18 cellular contexts compared by ENCODE assay signal in the genomic region with DNA sequence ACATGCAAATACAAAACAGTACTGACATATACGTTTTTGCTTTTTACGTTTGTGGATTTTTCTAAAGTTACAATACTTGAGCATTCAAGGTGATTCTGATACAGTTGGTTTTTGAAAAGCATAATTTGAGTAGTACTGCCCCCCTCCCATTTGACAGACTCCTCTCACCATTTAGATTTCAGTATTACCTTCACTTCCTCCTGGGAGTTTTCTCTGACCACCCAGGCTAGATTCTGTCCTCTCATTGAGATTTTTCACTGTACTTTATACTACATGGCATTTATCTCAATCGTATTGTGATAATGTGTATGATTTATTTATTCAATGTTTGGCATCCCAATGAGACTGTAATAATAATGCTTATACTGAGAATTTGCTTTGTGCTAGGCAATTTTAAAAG. TPM values are rescaled to one million over a fixed set of nuclear protein-coding genes. Genes with fewer than 3 reads are reported as not detected.
DNase-seq lines count a peak whose midpoint lies in the region; ATAC-seq, FAIRE-seq and TF ChIP-seq lines count a peak whose summit lies in the region.
"Had no signal": no experiment of that assay in that cellular context is flagged by ENCODE, and none has a peak within 500 bp of the region (broad histone marks: within the 10 kb centered on the region; RNA-seq: fewer than 3 reads in every experiment).

No MANE protein-coding gene starts in this region.

- intact Hi-C loops in Caco-2 (cut with micrococcal nuclease; ENCODE audit: unreplicated experiment), result loop anchor here (5.0 kb wide), 1 partner anchor 52 kb away; no protein-coding TSS in a partner anchor
- intact Hi-C loops in activated CD8-positive, alpha-beta T cell treated with anti-CD3 and anti-CD28 coated beads for 36 hours (cut with micrococcal nuclease), result no loop called here

- POLR2A ChIA-PET in Caco-2 (lab: Charles Lee), result no interaction called here
- POLR2A ChIA-PET in activated CD8-positive, alpha-beta T cell treated with anti-CD3 and anti-CD28 coated beads for 36 hours (lab: Charles Lee), result no interaction called here

- H3K4me3 ChIP-seq in Caco-2 (ENCODE audit: low read depth, low read length) (no peak overlapping the region), OCI-LY3 (ENCODE audit: low read length) (no peak overlapping the region)
- H3K4me3 ChIP-seq: BLaER1 treated with 17β-estradiol and CSF1 and Interleukin-3, amounts not matched to agents 10 nM and 100 nM had no signal

- no peaks in the 10 kb centered on the region for H3K9me3 Mint-ChIP-seq in Caco-2 (ENCODE audit: unreplicated experiment)
- no peaks in the 10 kb centered on the region for H3K9me3 Mint-ChIP-seq in activated CD8-positive, alpha-beta T cell treated with anti-CD3 and anti-CD28 coated beads for 36 hours
- H3K9me3 Mint-ChIP-seq: CD4-positive, alpha-beta T cell; CD8-positive, alpha-beta T cell had no signal

- H3K36me3 Mint-ChIP-seq in Caco-2 (ENCODE audit: insufficient read depth, unreplicated experiment), result no peaks in the 10 kb centered on the region
- H3K36me3 Mint-ChIP-seq in activated CD8-positive, alpha-beta T cell treated with anti-CD3 and anti-CD28 coated beads for 36 hours (ENCODE audit: low read depth), result no peaks in the 10 kb centered on the region
- H3K36me3 Mint-ChIP-seq: CD8-positive, alpha-beta T cell had no signal

- no peaks in the 10 kb centered on the region for H3K36me3 ChIP-seq in Caco-2 (ENCODE audit: control insufficient read depth, insufficient read depth, low read length)
- no peaks in the 10 kb centered on the region for H3K36me3 ChIP-seq in OCI-LY3 (replicated peaks; ENCODE audit: low read depth, low read length)
- H3K36me3 ChIP-seq: BLaER1 treated with 17β-estradiol and CSF1 and Interleukin-3, amounts not matched to agents 10 nM and 100 nM had no signal

- no peak overlapping the region for H2AFZ ChIP-seq in OCI-LY3 (ENCODE audit: low read depth, low read length)

- no peak for FAIRE-seq in D721Med (lab: Jason Lieb, UNC)
- FAIRE-seq: A204.1, G401.6 had no signal

- DNase-seq in Caco-2 (no peak), D721Med (ENCODE audit: insufficient read length, low spot score) (no peak)
- DNase-seq in activated CD8-positive, alpha-beta T cell treated with anti-CD3 and anti-CD28 coated beads for 36 hours, result no peak
- DNase-seq: 8988T; AML-193; CD4-positive, alpha-beta T cell; CD8-positive, alpha-beta T cell; DMS79 treated with DMSO at 0.1 percent for 48 hours; GF-D8 had no signal

- peaks cover 71% of the 10 kb centered on the region for H3K4me1 Mint-ChIP-seq in Caco-2 (ENCODE audit: low read depth, unreplicated experiment)
- H3K4me1 Mint-ChIP-seq in activated CD8-positive, alpha-beta T cell treated with anti-CD3 and anti-CD28 coated beads for 36 hours (ENCODE audit: low read depth), result no peaks in the 10 kb centered on the region
- H3K4me1 Mint-ChIP-seq: B cell had no signal

- no TSS peak for BruUV-seq in Caco-2 (replicated peaks; lab: Mats Ljungman, UMichigan)

- H3K27ac Mint-ChIP-seq in Caco-2 (ENCODE audit: unreplicated experiment), result peak overlapping the region; percentile 61
- H3K27ac Mint-ChIP-seq in activated CD8-positive, alpha-beta T cell treated with anti-CD3 and anti-CD28 coated beads for 36 hours, result no peak overlapping the region
- H3K27ac Mint-ChIP-seq: B cell; CD4-positive, alpha-beta T cell; CD8-positive, alpha-beta T cell had no signal

- H3K9ac ChIP-seq in OCI-LY3 (ENCODE audit: low read length), result no peak overlapping the region
- H3K9ac ChIP-seq: BLaER1 treated with 17β-estradiol and CSF1 and Interleukin-3, amounts not matched to agents 10 nM and 100 nM had no signal

- peak; percentile 43 for ATAC-seq in GM18868 (IDR thresholded peaks at IDR 0.05; ENCODE audit: unreplicated experiment)
- ATAC-seq in HG03175 (IDR thresholded peaks at IDR 0.05; ENCODE audit: unreplicated experiment), result no peak
- ATAC-seq in GM21717 (IDR thresholded peaks at IDR 0.05; ENCODE audit: unreplicated experiment), result no peak
- ATAC-seq in activated CD8-positive, alpha-beta T cell treated with anti-CD3 and anti-CD28 coated beads for 36 hours, result no peak
- ATAC-seq: CD8-positive, alpha-beta T cell had no signal

- CTCF ChIA-PET in Caco-2 (lab: Charles Lee), result interaction anchor here (0.8 kb wide), 1 partner anchor 35 kb away, joined by 3 read pairs; no protein-coding TSS in a partner anchor
- CTCF ChIA-PET in activated CD8-positive, alpha-beta T cell treated with anti-CD3 and anti-CD28 coated beads for 36 hours (lab: Charles Lee), result interaction anchor here (1.2 kb wide), 1 partner anchor 17 kb away, joined by 3 read pairs; no protein-coding TSS in a partner anchor

- H3K27me3 Mint-ChIP-seq in Caco-2 (ENCODE audit: insufficient read depth, unreplicated experiment), result no peaks in the 10 kb centered on the region
- H3K27me3 Mint-ChIP-seq in activated CD8-positive, alpha-beta T cell treated with anti-CD3 and anti-CD28 coated beads for 36 hours, result peaks cover 6% of the 10 kb centered on the region

- no peak overlapping the region for H3K4me3 Mint-ChIP-seq in Caco-2 (ENCODE audit: unreplicated experiment)
- no peak overlapping the region for H3K4me3 Mint-ChIP-seq in activated CD8-positive, alpha-beta T cell treated with anti-CD3 and anti-CD28 coated beads for 36 hours
- H3K4me3 Mint-ChIP-seq: B cell; CD4-positive, alpha-beta T cell; CD8-positive, alpha-beta T cell had no signal

- H3K9me3 ChIP-seq in Caco-2 (no peaks in the 10 kb centered on the region), OCI-LY3 (ENCODE audit: insufficient read depth, low read length) (no peaks in the 10 kb centered on the region)
- H3K9me3 ChIP-seq: BLaER1 treated with 17β-estradiol and CSF1 and Interleukin-3, amounts not matched to agents 10 nM and 100 nM had no signal

- H4K20me1 ChIP-seq in OCI-LY3 (ENCODE audit: insufficient read depth, low read length), result no peaks in the 10 kb centered on the region
- H4K20me1 ChIP-seq: BLaER1 treated with 17β-estradiol and CSF1 and Interleukin-3, amounts not matched to agents 10 nM and 100 nM had no signal

- H3K4me1 ChIP-seq in Caco-2 (peaks cover 96% of the 10 kb centered on the region), OCI-LY3 (ENCODE audit: low read length) (peaks cover 7% of the 10 kb centered on the region)

- H3K27me3 ChIP-seq in Caco-2 (replicated peaks; ENCODE audit: control insufficient read depth, insufficient read depth, low read length), result no peaks in the 10 kb centered on the region
- H3K27me3 ChIP-seq in OCI-LY3 (ENCODE audit: low read depth, low read length), result no peaks in the 10 kb centered on the region
- H3K27me3 ChIP-seq: BLaER1 treated with 17β-estradiol and CSF1 and Interleukin-3, amounts not matched to agents 10 nM and 100 nM had no signal

- TF ChIP-seq CTCF in Caco-2 (IDR thresholded peaks at IDR 0.05; ENCODE audit: insufficient read depth in 1 of 2, low read depth in 1 of 2, low read length in 1 of 2, severe bottlenecking in 1 of 2, unreplicated experiment in 1 of 2) (no peak), OCI-LY3 (IDR thresholded peaks at IDR 0.05; ENCODE audit: low read depth, low read length) (no peak), D721Med (IDR thresholded peaks at IDR 0.05; ENCODE audit: insufficient read depth, missing control alignments) (no peak)
- no peak for TF ChIP-seq CTCF in activated CD8-positive, alpha-beta T cell treated with anti-CD3 and anti-CD28 coated beads for 36 hours (IDR thresholded peaks at IDR 0.05)

- H3K4me2 ChIP-seq in OCI-LY3 (ENCODE audit: low read length), result peak overlapping the region; percentile 12; the same call in 1 of the 2 replicates
- H3K4me2 ChIP-seq: BLaER1 treated with 17β-estradiol and CSF1 and Interleukin-3, amounts not matched to agents 10 nM and 100 nM had no signal

- H3K79me2 ChIP-seq in OCI-LY3 (ENCODE audit: low read length), result no peaks in the 10 kb centered on the region

- no peak overlapping the region for H3K27ac ChIP-seq in OCI-LY3 (ENCODE audit: low read length)
- H3K27ac ChIP-seq: BLaER1 treated with 17β-estradiol and CSF1 and Interleukin-3, amounts not matched to agents 10 nM and 100 nM; C4-2B had no signal

RNA-seq across cellular contexts. Expression of gene SMAD5, which starts 32.8 kb away (rescaled TPM):
- 141 and 142 TPM in 2 replicates for total RNA-seq in Caco-2 (2022)
- total RNA-seq in activated CD8-positive, alpha-beta T cell treated with anti-CD3 and anti-CD28 coated beads for 36 hours, result 10 to 100 TPM; 12.4 to 12.5 TPM

Comparison
In these comparisons a context has a peak if more than half of its experiments do, and no peak if none do; other contexts are left out.
1. RNA of gene SMAD5, which starts 32.8 kb away (total RNA-seq): 141 to 142 TPM in Caco-2; 12.4 to 12.5 TPM in activated CD8-positive, alpha-beta T cell treated with anti-CD3 and anti-CD28 coated beads for 36 hours; every median in the first group is over 10 times any median in the second.